ENCODE assay signal across 8 cellular contexts in the genomic region with DNA sequence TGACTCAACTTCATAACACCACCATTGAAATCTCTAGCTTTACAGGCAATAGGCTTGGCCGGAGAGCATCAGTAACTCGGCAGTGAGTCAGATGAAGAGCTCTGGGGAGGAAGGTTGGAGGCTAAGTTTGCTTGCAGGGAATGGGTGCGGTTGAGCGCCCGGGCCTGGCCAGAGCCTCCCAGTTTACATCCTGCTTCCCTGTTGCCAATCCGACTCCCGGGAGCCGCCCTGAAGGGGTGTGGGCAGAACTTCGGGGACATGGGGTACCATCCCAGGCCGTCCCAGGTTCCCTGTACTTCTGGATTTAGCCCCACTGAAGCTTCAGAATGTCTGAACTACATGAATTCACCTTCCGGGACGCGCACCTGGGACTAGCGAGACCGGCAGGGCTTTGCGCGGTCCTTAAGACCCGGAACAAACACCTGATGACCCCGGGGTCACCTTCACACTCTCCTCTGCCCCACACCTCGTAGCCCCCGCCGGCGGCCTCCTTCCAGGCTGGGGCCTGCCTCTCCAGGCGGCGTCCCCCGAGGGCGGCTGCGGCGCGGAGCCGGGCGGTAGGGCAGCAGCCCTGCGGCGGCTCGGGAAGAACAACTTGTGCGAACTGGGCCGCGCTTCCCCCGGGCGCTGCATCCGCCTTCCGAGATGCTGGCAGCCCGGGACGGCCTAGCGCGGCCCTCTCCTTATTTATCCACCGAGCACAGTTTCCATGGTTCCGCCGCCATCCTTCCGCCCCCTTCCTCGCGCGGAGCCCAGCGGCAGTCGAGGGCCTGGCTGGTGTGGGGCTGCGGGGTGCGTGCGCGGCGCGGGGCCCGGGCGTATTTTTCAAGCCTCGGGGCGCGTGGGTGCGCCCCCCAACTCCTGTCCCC. TPM values are rescaled to one million over a fixed set of nuclear protein-coding genes. Genes with fewer than 3 reads are reported as not detected.
DNase-seq lines count a peak whose midpoint lies in the region; ATAC-seq, FAIRE-seq and TF ChIP-seq lines count a peak whose summit lies in the region.

No MANE protein-coding gene starts in this region.

- H3K4me3 ChIP-seq in bronchial epithelial cell (ENCODE audit: low read depth, low read length), result peak overlapping the region; percentile 56
- no peak overlapping the region for H3K4me3 ChIP-seq in Karpas-422 (ENCODE audit: low read length)

- no peak overlapping the region for H3K27ac ChIP-seq in Karpas-422 (ENCODE audit: low read length)

- no peaks in the 10 kb centered on the region for H4K20me1 ChIP-seq in Karpas-422 (ENCODE audit: insufficient read depth, low read depth, low read length)

- H3K79me2 ChIP-seq in Karpas-422 (ENCODE audit: low read length), result no peaks in the 10 kb centered on the region

- H2AFZ ChIP-seq in Karpas-422 (ENCODE audit: low read length), result no peak overlapping the region

- peaks cover 4% of the 10 kb centered on the region for H3K4me1 ChIP-seq in Karpas-422 (ENCODE audit: low read length)

- peak; percentile 46 for ATAC-seq in GM18502 (IDR thresholded peaks at IDR 0.05; ENCODE audit: poor library complexity, unreplicated experiment)
- ATAC-seq in HG03520 (IDR thresholded peaks at IDR 0.05; ENCODE audit: unreplicated experiment), result peak; percentile 30

- DNase-seq in SW480 (ENCODE audit: low spot score) (peak; percentile 95), bronchial epithelial cell (ENCODE audit: low read depth) (peak; percentile 98), islet precursor cell (peak; percentile 91), Karpas-422 (no peak), COR-L47 (lab: John Stamatoyannopoulos, UW) (no peak)
- peak; percentile 15 for DNase-seq in stimulated activated CD4-positive, alpha-beta T cell treated with anti-CD3 and anti-CD28 coated beads, Interleukin-1b, Interleukin-23, amount 100 ng/mL, for 48 hours

- FAIRE-seq in bronchial epithelial cell (lab: Jason Lieb, UNC), result peak; percentile 93

- H3K27me3 ChIP-seq in bronchial epithelial cell (ENCODE audit: control insufficient read depth, insufficient read depth, low read length) (no peaks in the 10 kb centered on the region), Karpas-422 (ENCODE audit: low read length) (no peaks in the 10 kb centered on the region)

- H3K36me3 ChIP-seq in bronchial epithelial cell (ENCODE audit: control insufficient read depth, insufficient read depth, low read length) (no peaks in the 10 kb centered on the region), Karpas-422 (ENCODE audit: insufficient read depth, low read length) (no peaks in the 10 kb centered on the region)

- TF ChIP-seq CTCF in bronchial epithelial cell (IDR thresholded peaks at IDR 0.05; ENCODE audit: insufficient read depth, low read length, severe bottlenecking), result no peak

- no peak overlapping the region for H3K9ac ChIP-seq in Karpas-422 (ENCODE audit: low read length)

- no peak overlapping the region for H3K4me2 ChIP-seq in Karpas-422 (ENCODE audit: low read depth, low read length, poor library complexity, severe bottlenecking)

- H3K9me2 ChIP-seq in Karpas-422 (replicated peaks; ENCODE audit: insufficient read depth, low read length), result no peaks in the 10 kb centered on the region

- H3K9me3 ChIP-seq in Karpas-422 (ENCODE audit: low read length), result no peaks in the 10 kb centered on the region

RNA-seq across cellular contexts. Expression of a gene that starts 56.6 kb away (rescaled TPM):
- 16.6 and 28.0 TPM in 2 replicates for total RNA-seq in bronchial epithelial cell
- total RNA-seq in Karpas-422 (2014; rRNA removed; shearing (Covaris generic); ENCODE audit: low replicate concordance), result 3.2 and 5.0 TPM in 2 replicates

Comparison
In these comparisons a context has a peak if more than half of its experiments do, and no peak if none do; other contexts are left out.
1. DNase-seq: peak in SW480 (single experiment), bronchial epithelial cell (single experiment), islet precursor cell (single experiment) and stimulated activated CD4-positive, alpha-beta T cell treated with anti-CD3 and anti-CD28 coated beads, Interleukin-1b, Interleukin-23, amount 100 ng/mL, for 48 hours (single experiment); none in Karpas-422 (single experiment) and COR-L47 (single experiment).